Comparison of ENCODE assay signal across 20 cellular contexts in the genomic region with DNA sequence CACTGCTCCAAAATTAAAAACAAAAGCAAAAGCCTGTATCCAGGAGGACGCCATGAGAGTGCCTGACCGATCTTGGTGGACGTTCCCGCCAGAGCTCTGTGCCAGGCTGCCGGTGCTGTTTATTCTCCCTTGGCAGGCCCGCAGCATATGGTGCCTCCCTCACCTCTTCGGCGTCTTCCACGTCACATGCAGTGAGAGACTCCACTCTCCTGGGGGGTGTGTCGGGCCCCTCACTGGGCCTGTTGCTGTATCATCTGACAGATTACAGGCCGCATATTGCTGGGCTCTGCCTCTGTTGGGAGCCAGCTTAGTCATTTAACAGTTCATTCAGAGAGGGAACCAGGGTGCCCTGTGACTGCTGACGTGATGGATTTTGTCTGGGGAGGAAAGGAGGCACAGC.
"Had no signal": no experiment of that assay in that cellular context is flagged by ENCODE, and none has a peak within 500 bp of the region (broad histone marks: within the 10 kb centered on the region; RNA-seq: fewer than 3 reads in every experiment).

No MANE protein-coding gene starts in this region.

- H3K4me1 ChIP-seq: breast epithelium, colonic mucosa, neural progenitor cell, upper lobe of right lung had no signal

- H3K4me3 Mint-ChIP-seq: activated B cell treated with CpG ODN at 0.5 μM for 24 hours; activated CD4-positive, alpha-beta T cell treated with anti-CD3 and anti-CD28 coated beads for 36 hours; activated naive CD4-positive, alpha-beta T cell treated with anti-CD3 and anti-CD28 coated beads for 36 hours; activated naive CD8-positive, alpha-beta T cell treated with anti-CD3 and anti-CD28 coated beads, Interleukin-2, amount 10 ng/mL, durations not matched to agents 7 days and 5 days; mesothelial cell of epicardium; naive thymus-derived CD8-positive, alpha-beta T cell; neural progenitor cell; T-helper 17 cell had no signal

- H3K27me3 ChIP-seq: breast epithelium, colonic mucosa, neural progenitor cell, upper lobe of right lung had no signal

- DNase-seq: activated B cell treated with CpG ODN at 0.5 μM for 24 hours; activated CD4-positive, alpha-beta T cell treated with anti-CD3 and anti-CD28 coated beads for 36 hours; activated CD4-positive, alpha-beta T cell treated with anti-CD3 and anti-CD28 coated beads, Interleukin-2, amount 50 U/mL, for 48 hours; activated naive CD4-positive, alpha-beta T cell treated with anti-CD3 and anti-CD28 coated beads for 36 hours; activated naive CD8-positive, alpha-beta T cell treated with anti-CD3 and anti-CD28 coated beads, Interleukin-2, amount 10 ng/mL, durations not matched to agents 7 days and 5 days; activated T-cell treated with anti-CD3 and anti-CD28 coated beads, Interleukin-2, amount 50 U/mL, for 48 hours; amniotic stem cell; colonic mucosa; kidney; naive thymus-derived CD8-positive, alpha-beta T cell; retina; stimulated activated CD4-positive, alpha-beta T cell treated with anti-CD3 and anti-CD28 coated beads, Interleukin-4, amount 100 ng/mL, for 24 hours; stimulated activated naive CD4-positive, alpha-beta T cell treated with Interleukin-2 at 50 U/mL for 16 hours; T-helper 17 cell; upper lobe of right lung had no signal

- H3K36me3 Mint-ChIP-seq: activated naive CD8-positive, alpha-beta T cell treated with anti-CD3 and anti-CD28 coated beads, Interleukin-2, amount 10 ng/mL, durations not matched to agents 7 days and 5 days; mesothelial cell of epicardium; naive thymus-derived CD8-positive, alpha-beta T cell had no signal

- H3K4me3 ChIP-seq: breast epithelium, colonic mucosa, neural progenitor cell had no signal

- H3K36me3 ChIP-seq: breast epithelium, colonic mucosa, neural progenitor cell, upper lobe of right lung had no signal

- H3K9ac ChIP-seq: neural progenitor cell had no signal

- H3K9me3 Mint-ChIP-seq: activated naive CD4-positive, alpha-beta T cell treated with anti-CD3 and anti-CD28 coated beads for 36 hours; activated naive CD8-positive, alpha-beta T cell treated with anti-CD3 and anti-CD28 coated beads, Interleukin-2, amount 10 ng/mL, durations not matched to agents 7 days and 5 days; mesothelial cell of epicardium had no signal

- H3K27ac Mint-ChIP-seq: activated B cell treated with CpG ODN at 0.5 μM for 24 hours; activated CD4-positive, alpha-beta T cell treated with anti-CD3 and anti-CD28 coated beads for 36 hours; activated naive CD4-positive, alpha-beta T cell treated with anti-CD3 and anti-CD28 coated beads for 36 hours; activated naive CD8-positive, alpha-beta T cell treated with anti-CD3 and anti-CD28 coated beads, Interleukin-2, amount 10 ng/mL, durations not matched to agents 7 days and 5 days; mesothelial cell of epicardium; naive thymus-derived CD8-positive, alpha-beta T cell; neural progenitor cell; T-helper 17 cell had no signal

- H3K27ac ChIP-seq: breast epithelium, colonic mucosa, epithelial cell of prostate, neural progenitor cell, upper lobe of right lung had no signal

- H3K9me3 ChIP-seq: breast epithelium, colonic mucosa, upper lobe of right lung had no signal

- H3K4me1 Mint-ChIP-seq: activated B cell treated with CpG ODN at 0.5 μM for 24 hours; activated CD4-positive, alpha-beta T cell treated with anti-CD3 and anti-CD28 coated beads for 36 hours; activated naive CD8-positive, alpha-beta T cell treated with anti-CD3 and anti-CD28 coated beads, Interleukin-2, amount 10 ng/mL, durations not matched to agents 7 days and 5 days; mesothelial cell of epicardium; neural progenitor cell; T-helper 17 cell had no signal

- H3K27me3 Mint-ChIP-seq: activated B cell treated with CpG ODN at 0.5 μM for 24 hours had no signal

- ATAC-seq: activated CD4-positive, alpha-beta T cell treated with anti-CD3 and anti-CD28 coated beads for 36 hours; left lobe of liver; naive thymus-derived CD8-positive, alpha-beta T cell; T-helper 17 cell; upper lobe of right lung had no signal
